In genomic region chr3:165712382-165712781, GRCh38 we compare ENCODE assay signal across 14 cellular contexts.
DNase-seq lines count a peak whose midpoint lies in the region; ATAC-seq lines count a peak whose summit lies in the region.
"Had no signal": no experiment of that assay in that cellular context is flagged by ENCODE, and none has a peak within 500 bp of the region (broad histone marks: within the 10 kb centered on the region; RNA-seq: fewer than 3 reads in every experiment).

No MANE protein-coding gene starts in this region.

- H3K23ac ChIP-seq in mesenchymal stem cell (ENCODE audit: low read length in 2 of 2), result no peak overlapping the region

- H2BK5ac ChIP-seq in mesenchymal stem cell (ENCODE audit: low read depth, low read length, poor library complexity, severe bottlenecking), result no peak overlapping the region

- H2BK15ac ChIP-seq in mesenchymal stem cell (ENCODE audit: low read depth, poor library complexity, severe bottlenecking), result peak overlapping the region; percentile 33

- no peak overlapping the region for H3K27ac ChIP-seq in mesenchymal stem cell (ENCODE audit: low read length, poor library complexity, severe bottlenecking)
- H3K27ac ChIP-seq: GM23248 had no signal

- ATAC-seq in stimulated activated naive CD8-positive, alpha-beta T cell treated with anti-CD3 and anti-CD28 coated beads, Interleukin-15, amount 100 ng/mL, for 72 hours, result peak; percentile 28
- no peak for ATAC-seq in stimulated activated naive CD8-positive, alpha-beta T cell treated with anti-CD3 and anti-CD28 coated beads, Interleukin-15, Interleukin-2, amounts not matched to agents 100 U/mL and 50 U/mL, for 24 hours
- ATAC-seq in stimulated activated memory B cell treated with anti-CD40 and anti-IgM and Interleukin-4, amounts not matched to agents 10 μg/mL and 1 μg/mL and 100 μg/mL, for 72 hours, result peak; percentile 18
- ATAC-seq in HG02885 (IDR thresholded peaks at IDR 0.05; ENCODE audit: poor library complexity, unreplicated experiment), result no peak

- no peak overlapping the region for H3K18ac ChIP-seq in mesenchymal stem cell (ENCODE audit: low read depth in 1 of 2, low read length in 2 of 2)

- 98% methylated on average over 8 of the region's 8 CpGs for WGBS in mesenchymal stem cell

- H3K36me3 Mint-ChIP-seq in stimulated activated memory B cell treated with anti-CD40 and anti-IgM and Interleukin-4, amounts not matched to agents 10 μg/mL and 1 μg/mL and 100 μg/mL, for 72 hours, result no peaks in the 10 kb centered on the region
- H3K36me3 Mint-ChIP-seq: CD4-positive, alpha-beta memory T cell had no signal

- no peaks in the 10 kb centered on the region for H3K9me3 ChIP-seq in mesenchymal stem cell (ENCODE audit: control insufficient read depth, low read length)

- H4K91ac ChIP-seq in mesenchymal stem cell (ENCODE audit: low read length), result no peak overlapping the region

- H3K4me3 Mint-ChIP-seq in stimulated activated naive CD8-positive, alpha-beta T cell treated with anti-CD3 and anti-CD28 coated beads, Interleukin-15, amount 100 ng/mL, for 72 hours, result no peak overlapping the region
- no peak overlapping the region for H3K4me3 Mint-ChIP-seq in stimulated activated memory B cell treated with anti-CD40 and anti-IgM and Interleukin-4, amounts not matched to agents 10 μg/mL and 1 μg/mL and 100 μg/mL, for 72 hours
- H3K4me3 Mint-ChIP-seq: CD4-positive, alpha-beta memory T cell had no signal

- no peak overlapping the region for H2BK12ac ChIP-seq in mesenchymal stem cell (ENCODE audit: low read length in 2 of 2)

- peak overlapping the region in 1 of 2 experiments; percentile 5 for H3K4ac ChIP-seq in mesenchymal stem cell (ENCODE audit: low read depth in 1 of 2, low read length in 2 of 2)

- H3K14ac ChIP-seq in mesenchymal stem cell (ENCODE audit: low read length in 2 of 2), result no peak overlapping the region

- no peaks in the 10 kb centered on the region for H3K27me3 ChIP-seq in mesenchymal stem cell (ENCODE audit: control insufficient read depth in 1 of 2, insufficient read depth in 1 of 2, low read length in 2 of 2)

- H3K27me3 Mint-ChIP-seq in stimulated activated naive CD8-positive, alpha-beta T cell treated with anti-CD3 and anti-CD28 coated beads, Interleukin-15, amount 100 ng/mL, for 72 hours, result no peaks in the 10 kb centered on the region
- H3K27me3 Mint-ChIP-seq in stimulated activated memory B cell treated with anti-CD40 and anti-IgM and Interleukin-4, amounts not matched to agents 10 μg/mL and 1 μg/mL and 100 μg/mL, for 72 hours, result no peaks in the 10 kb centered on the region
- H3K27me3 Mint-ChIP-seq: CD4-positive, alpha-beta memory T cell had no signal

- H3K4me1 Mint-ChIP-seq in stimulated activated naive CD8-positive, alpha-beta T cell treated with anti-CD3 and anti-CD28 coated beads, Interleukin-15, amount 100 ng/mL, for 72 hours, result no peaks in the 10 kb centered on the region
- no peaks in the 10 kb centered on the region for H3K4me1 Mint-ChIP-seq in stimulated activated memory B cell treated with anti-CD40 and anti-IgM and Interleukin-4, amounts not matched to agents 10 μg/mL and 1 μg/mL and 100 μg/mL, for 72 hours
- H3K4me1 Mint-ChIP-seq: CD4-positive, alpha-beta memory T cell had no signal

- H3K79me1 ChIP-seq in mesenchymal stem cell (replicated peaks; ENCODE audit: low read length, poor library complexity, severe bottlenecking), result no peaks in the 10 kb centered on the region

- H2AK5ac ChIP-seq in mesenchymal stem cell (ENCODE audit: low read length, severe bottlenecking), result no peak overlapping the region

- no peak overlapping the region for H2AFZ ChIP-seq in mesenchymal stem cell (ENCODE audit: low read depth, low read length)
- H2AFZ ChIP-seq: GM23248 had no signal

- H3K27ac Mint-ChIP-seq in stimulated activated naive CD8-positive, alpha-beta T cell treated with anti-CD3 and anti-CD28 coated beads, Interleukin-15, amount 100 ng/mL, for 72 hours, result no peak overlapping the region
- H3K27ac Mint-ChIP-seq in stimulated activated memory B cell treated with anti-CD40 and anti-IgM and Interleukin-4, amounts not matched to agents 10 μg/mL and 1 μg/mL and 100 μg/mL, for 72 hours, result no peak overlapping the region

- no peaks in the 10 kb centered on the region for H3K4me1 ChIP-seq in mesenchymal stem cell (ENCODE audit: control insufficient read depth, insufficient read depth, low read depth, low read length)

- no peak overlapping the region for H3K4me3 ChIP-seq in mesenchymal stem cell (ENCODE audit: insufficient read depth in 1 of 2, low read depth in 1 of 2, low read length in 2 of 2)
- H3K4me3 ChIP-seq: GM23248 had no signal

- no peak for DNase-seq in stimulated activated naive CD8-positive, alpha-beta T cell treated with anti-CD3 and anti-CD28 coated beads, Interleukin-15, amount 100 ng/mL, for 72 hours
- DNase-seq in stimulated activated naive CD8-positive, alpha-beta T cell treated with anti-CD3 and anti-CD28 coated beads, Interleukin-15, Interleukin-2, amounts not matched to agents 100 U/mL and 50 U/mL, for 24 hours, result no peak
- DNase-seq in mesenchymal stem cell (no peak), GF-D8 (lab: John Stamatoyannopoulos, UW) (no peak)
- DNase-seq: C1 segment of cervical spinal cord; Calu3; CD4-positive, alpha-beta memory T cell; COR-L47; DMS79 treated with DMSO at 0.1 percent for 48 hours; GM23248; H7; HCEC 1CT had no signal

- H4K8ac ChIP-seq in mesenchymal stem cell (ENCODE audit: low read length), result no peak overlapping the region

- no peaks in the 10 kb centered on the region for H3K36me3 ChIP-seq in mesenchymal stem cell (ENCODE audit: control insufficient read depth in 1 of 2, insufficient read depth in 2 of 2, low read depth in 1 of 2, low read length in 2 of 2)

- no peak overlapping the region for H3K9ac ChIP-seq in mesenchymal stem cell (ENCODE audit: low read length)
- H3K9ac ChIP-seq: GM23248 had no signal

- no peak overlapping the region for H2BK120ac ChIP-seq in mesenchymal stem cell (ENCODE audit: low read depth, low read length)

- no peak overlapping the region for H3K4me2 ChIP-seq in mesenchymal stem cell (ENCODE audit: low read length, poor library complexity, severe bottlenecking)

- H3K9me3 Mint-ChIP-seq in stimulated activated naive CD8-positive, alpha-beta T cell treated with anti-CD3 and anti-CD28 coated beads, Interleukin-15, amount 100 ng/mL, for 72 hours, result peaks cover 0 to 5% of the 10 kb centered on the region in 2 donors
- no peaks in the 10 kb centered on the region for H3K9me3 Mint-ChIP-seq in stimulated activated memory B cell treated with anti-CD40 and anti-IgM and Interleukin-4, amounts not matched to agents 10 μg/mL and 1 μg/mL and 100 μg/mL, for 72 hours

Comparison
In these comparisons a context has a peak if more than half of its experiments do, and no peak if none do; other contexts are left out.
1. ATAC-seq: peak in stimulated activated naive CD8-positive, alpha-beta T cell treated with anti-CD3 and anti-CD28 coated beads, Interleukin-15, amount 100 ng/mL, for 72 hours (single experiment) and stimulated activated memory B cell treated with anti-CD40 and anti-IgM and Interleukin-4, amounts not matched to agents 10 μg/mL and 1 μg/mL and 100 μg/mL, for 72 hours (single experiment); none in stimulated activated naive CD8-positive, alpha-beta T cell treated with anti-CD3 and anti-CD28 coated beads, Interleukin-15, Interleukin-2, amounts not matched to agents 100 U/mL and 50 U/mL, for 24 hours (single experiment) and HG02885 (single experiment).